Comparison of ENCODE assay signal across 10 cellular contexts in genomic region chr22:39875176-39875885, GRCh38. TPM values are rescaled to one million over a fixed set of nuclear protein-coding genes. Genes with fewer than 3 reads are reported as not detected.
"Had no signal": no experiment of that assay in that cellular context is flagged by ENCODE, and none has a peak within 500 bp of the region (broad histone marks: within the 10 kb centered on the region; RNA-seq: fewer than 3 reads in every experiment).

No MANE protein-coding gene starts in this region.

RNA-seq across cellular contexts. Expression of gene ENTHD1, which starts 18.2 kb away (rescaled TPM):
- total RNA-seq: dermis microvascular lymphatic vessel endothelial cell, esophagus squamous epithelium, heart left ventricle, kidney epithelial cell, lung microvascular endothelial cell, mesothelial cell of epicardium, pancreas, pulmonary artery endothelial cell, stomach, suprapubic skin had no signal
- polyA plus RNA-seq: heart left ventricle, stomach had no signal

RNA-seq across cellular contexts. Expression of gene GRAP2, which starts 25.6 kb away (rescaled TPM):
- total RNA-seq: dermis microvascular lymphatic vessel endothelial cell, kidney epithelial cell, lung microvascular endothelial cell, mesothelial cell of epicardium, pulmonary artery endothelial cell had no signal
